In genomic region chr5:176388341-176389113, GRCh38 we compare ENCODE assay signal across 8 cellular contexts. TPM values are rescaled to one million over a fixed set of nuclear protein-coding genes. Genes with fewer than 3 reads are reported as not detected.
A peak's percentile ranks its signal among the peaks of the same experiment; 100 is the strongest.
DNase-seq lines count a peak whose midpoint lies in the region; ATAC-seq, FAIRE-seq and TF ChIP-seq lines count a peak whose summit lies in the region.

HIGD2A (plus strand) TSS chr5:176388751; CDS start chr5:176388820, 69 bp downstream.
NOP16 (minus strand) TSS chr5:176388598; CDS start chr5:176388539, 59 bp downstream.

- no peaks in the 10 kb centered on the region for H3K9me3 Mint-ChIP-seq in astrocyte (ENCODE audit: unreplicated experiment)

- H3K9ac ChIP-seq in astrocyte (ENCODE audit: low read length): peak within 1 kb of the TSS; percentile 95
- H3K9ac ChIP-seq in rectal smooth muscle tissue (ENCODE audit: low read length): peak within 1 kb of the TSS; percentile 86

- H3K4me1 ChIP-seq in astrocyte (ENCODE audit: insufficient read depth, low read length) (peaks cover 13% of the 10 kb centered on the region), rectal smooth muscle tissue (ENCODE audit: control insufficient read depth, insufficient read depth, low read length) (peaks cover 5% of the 10 kb centered on the region), aorta (ENCODE audit: control insufficient read depth in 1 of 2, insufficient read depth in 2 of 2, low read length in 2 of 2) (peaks cover 0 to 3% of the 10 kb centered on the region in 2 donors)

- H2AFZ ChIP-seq in astrocyte (ENCODE audit: low read depth, low read length): peak within 1 kb of the TSS; percentile 73

- peak within 1 kb of the TSS; percentile 95 for H3K27ac ChIP-seq in astrocyte (ENCODE audit: low read depth, low read length)
- H3K27ac ChIP-seq in rectal smooth muscle tissue (ENCODE audit: low read depth, low read length): peak within 1 kb of the TSS; percentile 99
- H3K27ac ChIP-seq in aorta (ENCODE audit: low read depth in 1 of 2, low read length in 2 of 2): peak within 1 kb of the TSS; percentile 31 to 56

- no peaks in the 10 kb centered on the region for H3K9me3 ChIP-seq in astrocyte (ENCODE audit: insufficient read depth, low read depth, low read length)
- no peaks in the 10 kb centered on the region for H3K9me3 ChIP-seq in aorta (ENCODE audit: control insufficient read depth, low read length)

- TF ChIP-seq POLR2A in GM18505 (IDR thresholded peaks at IDR 0.05; ENCODE audit: borderline replicate concordance, extremely low read depth, insufficient read depth, insufficient read length): peak; percentile 81

- no peaks in the 10 kb centered on the region for H3K27me3 Mint-ChIP-seq in astrocyte (ENCODE audit: low read depth, unreplicated experiment)

- no peak for TF ChIP-seq CTCF in astrocyte (IDR thresholded peaks at IDR 0.05; ENCODE audit: insufficient read depth, low read depth, low read length)

- FAIRE-seq in astrocyte (lab: Jason Lieb, UNC): peak; percentile 90

- ATAC-seq in GM18505 (IDR thresholded peaks at IDR 0.05; ENCODE audit: unreplicated experiment): peak; percentile 89
- ATAC-seq in HG02973 (IDR thresholded peaks at IDR 0.05; ENCODE audit: unreplicated experiment): peak; percentile 81
- peak; percentile 98 for ATAC-seq in aorta (ENCODE audit: low FRiP score)

- H3K27ac Mint-ChIP-seq in astrocyte (ENCODE audit: unreplicated experiment): peak within 1 kb of the TSS; percentile 100

- peak within 1 kb of the TSS; percentile 93 for H3K4me2 ChIP-seq in astrocyte (ENCODE audit: low read length)

- H3K36me3 Mint-ChIP-seq in astrocyte (ENCODE audit: low read depth, unreplicated experiment): peaks cover 13% of the 10 kb centered on the region

- peaks cover 51% of the 10 kb centered on the region for H3K79me2 ChIP-seq in astrocyte (ENCODE audit: insufficient read depth, low read length)

- H3K4me1 Mint-ChIP-seq in astrocyte (ENCODE audit: low read depth, unreplicated experiment): peaks cover 7% of the 10 kb centered on the region

- intact Hi-C loops in aorta (cut with DNase I): loop anchor here (2.0 to 10.0 kb wide), 3 partner anchors 24 to 154 kb away; partner anchors contain the start of genes ARL10 (in 1 of the 2) and RNF44 (in 1 of the 2)

- peak within 1 kb of the TSS; percentile 76 for H3K4me3 ChIP-seq in astrocyte (ENCODE audit: insufficient read depth, low read depth, low read length)
- peak within 1 kb of the TSS; percentile 86 for H3K4me3 ChIP-seq in rectal smooth muscle tissue (ENCODE audit: low read length)
- H3K4me3 ChIP-seq in aorta (ENCODE audit: low read length in 2 of 2): peak within 1 kb of the TSS; percentile 35 to 39

- H3K27me3 ChIP-seq in astrocyte (ENCODE audit: insufficient read depth, low read length) (no peaks in the 10 kb centered on the region), rectal smooth muscle tissue (ENCODE audit: control insufficient read depth, insufficient read depth, low read length) (no peaks in the 10 kb centered on the region), aorta (ENCODE audit: control insufficient read depth in 1 of 2, insufficient read depth in 2 of 2, low read length in 1 of 2) (no peaks in the 10 kb centered on the region)

- WGBS in aorta, 2 donors: 0 to 1% methylated on average over 59 of the region's 59 CpGs

- peak within 1 kb of the TSS; percentile 100 for H3K4me3 Mint-ChIP-seq in astrocyte (ENCODE audit: unreplicated experiment)

- peak; percentile 99 for DNase-seq in NCI-H2029 (lab: John Stamatoyannopoulos, UW)
- peak; percentile 99 for DNase-seq in T-helper 22 cell (ENCODE audit: low read depth)
- peak; percentile 97 for DNase-seq in astrocyte (ENCODE audit: low read depth)
- peak; percentile 99 for DNase-seq in hepatic stellate cell (ENCODE audit: low spot score)
- DNase-seq in aorta: peak; percentile 100

- H3K36me3 ChIP-seq in astrocyte (ENCODE audit: insufficient read depth, low read length) (peaks cover 18% of the 10 kb centered on the region), rectal smooth muscle tissue (ENCODE audit: control insufficient read depth, insufficient read depth, low read length) (peaks cover 22% of the 10 kb centered on the region), aorta (ENCODE audit: control insufficient read depth in 1 of 2, insufficient read depth in 2 of 2, low read length in 1 of 2) (peaks cover 0 to 1% of the 10 kb centered on the region in 2 donors)

- H4K20me1 ChIP-seq in astrocyte (ENCODE audit: insufficient read depth, low read length): peaks cover 37% of the 10 kb centered on the region

RNA-seq across cellular contexts. Expression of gene HIGD2A, which starts in this region (rescaled TPM):
- total RNA-seq in astrocyte: 103 and 108 TPM in 2 replicates
- 10 to 100 TPM; 46.8 to 60.9 TPM for total RNA-seq in aorta
- polyA plus RNA-seq in aorta: 10 to 100 TPM; 69.2 to 75.5 TPM

RNA-seq across cellular contexts. Expression of gene NOP16, which starts in this region (rescaled TPM):
- total RNA-seq in astrocyte (39.3 and 46.3 TPM in 2 replicates), aorta (10 to 100 TPM in 1 of 2 donors, 1 to 10 TPM in 1; 9.7 to 19.2 TPM)
- polyA plus RNA-seq in aorta: 10 to 100 TPM; 12.3 to 15.0 TPM

Comparison
In these comparisons a context has a peak if more than half of its experiments do, and no peak if none do; other contexts are left out.
1. Peak in every context shown above with its lines: DNase-seq, ATAC-seq, H3K4me3 ChIP-seq and H3K27ac ChIP-seq.
2. H3K27ac ChIP-seq: peak in every context shown above with its lines; median percentile 99 in rectal smooth muscle tissue; 95 in astrocyte; 44 in aorta.